ENCODE assay signal across 13 cellular contexts in genomic region chr1:27473755-27474154, GRCh38. TPM values are rescaled to one million over a fixed set of nuclear protein-coding genes. Genes with fewer than 3 reads are reported as not detected.
DNase-seq lines count a peak whose midpoint lies in the region; ATAC-seq and TF ChIP-seq lines count a peak whose summit lies in the region.
"Had no signal": no experiment of that assay in that cellular context is flagged by ENCODE, and none has a peak within 500 bp of the region (broad histone marks: within the 10 kb centered on the region; RNA-seq: fewer than 3 reads in every experiment).

No MANE protein-coding gene starts in this region.

- H3K9me3 Mint-ChIP-seq in activated naive CD4-positive, alpha-beta T cell treated with anti-CD3 and anti-CD28 coated beads, Interleukin-2, amount 50 U/mL, for 24 hours, result peaks cover 5% of the 10 kb centered on the region
- H3K9me3 Mint-ChIP-seq in activated naive CD4-positive, alpha-beta T cell treated with anti-CD3 and anti-CD28 coated beads, Interleukin-2, amount 10 ng/mL, durations not matched to agents 7 days and 5 days, result peaks cover 1% of the 10 kb centered on the region
- peaks cover 4% of the 10 kb centered on the region for H3K9me3 Mint-ChIP-seq in glutamatergic neuron (ENCODE audit: unreplicated experiment)

- H3K27me3 Mint-ChIP-seq in activated naive CD4-positive, alpha-beta T cell treated with anti-CD3 and anti-CD28 coated beads, Interleukin-2, amount 50 U/mL, for 24 hours, result no peaks in the 10 kb centered on the region
- no peaks in the 10 kb centered on the region for H3K27me3 Mint-ChIP-seq in activated naive CD4-positive, alpha-beta T cell treated with anti-CD3 and anti-CD28 coated beads, Interleukin-2, amount 10 ng/mL, durations not matched to agents 7 days and 5 days
- no peaks in the 10 kb centered on the region for H3K27me3 Mint-ChIP-seq in glutamatergic neuron (ENCODE audit: unreplicated experiment)

- CTCF ChIA-PET in activated naive CD4-positive, alpha-beta T cell treated with anti-CD3 and anti-CD28 coated beads, Interleukin-2, amount 10 ng/mL, durations not matched to agents 7 days and 5 days (lab: Charles Lee), result interaction anchor here (0.6 kb wide), 1 partner anchor 344 kb away, joined by 4 read pairs; no protein-coding TSS in a partner anchor
- CTCF ChIA-PET in OCI-LY7 (lab: Charles Lee; ENCODE audit: unreplicated experiment), result no interaction called here

- peaks cover 17% of the 10 kb centered on the region for H3K36me3 Mint-ChIP-seq in activated naive CD4-positive, alpha-beta T cell treated with anti-CD3 and anti-CD28 coated beads, Interleukin-2, amount 50 U/mL, for 24 hours
- peaks cover 40% of the 10 kb centered on the region for H3K36me3 Mint-ChIP-seq in activated naive CD4-positive, alpha-beta T cell treated with anti-CD3 and anti-CD28 coated beads, Interleukin-2, amount 10 ng/mL, durations not matched to agents 7 days and 5 days
- no peaks in the 10 kb centered on the region for H3K36me3 Mint-ChIP-seq in glutamatergic neuron (ENCODE audit: unreplicated experiment)

- peak overlapping the region; percentile 27 for H3K4me2 ChIP-seq in OCI-LY7 (ENCODE audit: low read length)

- no peaks in the 10 kb centered on the region for H3K9me3 ChIP-seq in OCI-LY7 (ENCODE audit: low read length)
- H3K9me3 ChIP-seq in stomach smooth muscle (ENCODE audit: control insufficient read depth in 2 of 2, low read length in 2 of 2), result no peaks in the 10 kb centered on the region
- H3K9me3 ChIP-seq: colonic mucosa had no signal

- peaks cover 83% of the 10 kb centered on the region for H3K4me1 Mint-ChIP-seq in activated naive CD4-positive, alpha-beta T cell treated with anti-CD3 and anti-CD28 coated beads, Interleukin-2, amount 50 U/mL, for 24 hours
- H3K4me1 Mint-ChIP-seq in activated naive CD4-positive, alpha-beta T cell treated with anti-CD3 and anti-CD28 coated beads, Interleukin-2, amount 10 ng/mL, durations not matched to agents 7 days and 5 days, result peaks cover 56% of the 10 kb centered on the region
- peaks cover 4% of the 10 kb centered on the region for H3K4me1 Mint-ChIP-seq in glutamatergic neuron (ENCODE audit: low read depth, unreplicated experiment)

- H3K4me1 ChIP-seq in OCI-LY7 (ENCODE audit: insufficient read depth, low read length, poor library complexity, severe bottlenecking) (peaks cover 67% of the 10 kb centered on the region), stomach smooth muscle (ENCODE audit: control insufficient read depth, insufficient read depth, low read length) (peaks cover 22% of the 10 kb centered on the region)
- H3K4me1 ChIP-seq: colonic mucosa had no signal

- no peak overlapping the region for H2AFZ ChIP-seq in OCI-LY7 (ENCODE audit: low read length)

- H3K36me3 ChIP-seq in OCI-LY7 (ENCODE audit: insufficient read depth, low read length) (peaks cover 50% of the 10 kb centered on the region), stomach smooth muscle (ENCODE audit: control insufficient read depth in 2 of 2, insufficient read depth in 2 of 2, low read length in 2 of 2) (no peaks in the 10 kb centered on the region)
- H3K36me3 ChIP-seq: colonic mucosa had no signal

- no TSS peak for BruUV-seq in OCI-LY7 (replicated peaks; lab: Mats Ljungman, UMichigan)

- H3K27ac Mint-ChIP-seq in activated naive CD4-positive, alpha-beta T cell treated with anti-CD3 and anti-CD28 coated beads, Interleukin-2, amount 50 U/mL, for 24 hours, result peak overlapping the region; percentile 81
- no peak overlapping the region for H3K27ac Mint-ChIP-seq in activated naive CD4-positive, alpha-beta T cell treated with anti-CD3 and anti-CD28 coated beads, Interleukin-2, amount 10 ng/mL, durations not matched to agents 7 days and 5 days
- no peak overlapping the region for H3K27ac Mint-ChIP-seq in glutamatergic neuron (ENCODE audit: unreplicated experiment)

- in situ Hi-C loops in GM13976 (cut with MboI; ENCODE audit: low sequenced_read_pairs, unreplicated experiment), result no loop called here

- H3K9ac ChIP-seq in stomach smooth muscle (ENCODE audit: low read length in 2 of 2), result no peak overlapping the region

- DNase-seq in activated naive CD4-positive, alpha-beta T cell treated with anti-CD3 and anti-CD28 coated beads, Interleukin-2, amount 10 ng/mL, durations not matched to agents 7 days and 5 days, result no peak
- DNase-seq in OCI-LY7 (ENCODE audit: low spot score) (no peak), left ventricle myocardium superior (no peak), GM13976 (ENCODE audit: low spot score) (no peak), midbrain (lab: John Stamatoyannopoulos, UW) (no peak), glutamatergic neuron (no peak)
- DNase-seq: activated CD4-positive, alpha-beta T cell treated with anti-CD3 and anti-CD28 coated beads, Interleukin-2, amount 50 U/mL, for 1 hour; colonic mucosa; H7; NCI-H2171 treated with DMSO at 0.1 percent for 48 hours had no signal

- no peaks in the 10 kb centered on the region for H3K9me2 ChIP-seq in OCI-LY7 (ENCODE audit: insufficient read depth, low read length)

- intact Hi-C loops in OCI-LY7 (cut with micrococcal nuclease; ENCODE audit: unreplicated experiment), result no loop called here
- intact Hi-C loops in left ventricle myocardium superior (cut with micrococcal nuclease), result no loop called here

- H3K79me2 ChIP-seq in OCI-LY7 (ENCODE audit: insufficient read depth, low read depth, low read length), result peaks cover 99% of the 10 kb centered on the region

- H4K20me1 ChIP-seq in OCI-LY7 (ENCODE audit: insufficient read depth, low read length), result no peaks in the 10 kb centered on the region

- no peaks in the 10 kb centered on the region for H3K27me3 ChIP-seq in stomach smooth muscle (ENCODE audit: control insufficient read depth in 1 of 2, insufficient read depth in 2 of 2, low read length in 2 of 2)
- H3K27me3 ChIP-seq: colonic mucosa had no signal

- H3K4me3 Mint-ChIP-seq in activated naive CD4-positive, alpha-beta T cell treated with anti-CD3 and anti-CD28 coated beads, Interleukin-2, amount 50 U/mL, for 24 hours, result peak overlapping the region; percentile 45
- no peak overlapping the region for H3K4me3 Mint-ChIP-seq in activated naive CD4-positive, alpha-beta T cell treated with anti-CD3 and anti-CD28 coated beads, Interleukin-2, amount 10 ng/mL, durations not matched to agents 7 days and 5 days
- H3K4me3 Mint-ChIP-seq in glutamatergic neuron (ENCODE audit: unreplicated experiment), result no peak overlapping the region

- POLR2A ChIA-PET in OCI-LY7 (lab: Charles Lee), result interaction anchor here (1.5 to 1.9 kb wide), 2 partner anchors 9 to 44 kb away, joined by 4 to 8 read pairs; no protein-coding TSS in a partner anchor

- peak; percentile 28 for ATAC-seq in left ventricle myocardium superior

- H3K27ac ChIP-seq in OCI-LY7 (ENCODE audit: low read depth, low read length, poor library complexity, severe bottlenecking), result no peak overlapping the region
- H3K27ac ChIP-seq in stomach smooth muscle (ENCODE audit: low read length), result peak overlapping the region; percentile 11
- H3K27ac ChIP-seq: colonic mucosa had no signal

- H3K4me3 ChIP-seq in OCI-LY7 (ENCODE audit: low read depth, low read length, poor library complexity, severe bottlenecking) (no peak overlapping the region), stomach smooth muscle (ENCODE audit: low read length in 2 of 2) (peak overlapping the region in 1 of 2 donors; percentile 15)
- H3K4me3 ChIP-seq: colonic mucosa, lung had no signal

- no peak for TF ChIP-seq CTCF in OCI-LY7 (conservative IDR thresholded peaks at IDR 0.05; ENCODE audit: low read length)
- TF ChIP-seq CTCF in GM13976 (IDR thresholded peaks at IDR 0.05; ENCODE audit: borderline replicate concordance, control extremely low read depth, extremely low read depth, insufficient read depth, missing control alignments), result no peak
- no peak for TF ChIP-seq CTCF in glutamatergic neuron (IDR thresholded peaks at IDR 0.05; ENCODE audit: partially characterized antibody, unreplicated experiment)

RNA-seq across cellular contexts. Expression of gene WASF2, which starts 16.2 kb away (rescaled TPM):
- 25.1 and 26.9 TPM in 2 replicates for total RNA-seq in OCI-LY7 (2014; rRNA removed; shearing (Covaris generic))
- 106 and 110 TPM in 2 replicates for total RNA-seq in OCI-LY7 (2022)
- 59.1 TPM for total RNA-seq in left ventricle myocardium superior
- total RNA-seq in glutamatergic neuron (ENCODE audit: unreplicated experiment), result 47.0 TPM
